ENCODE assay signal across 8 cellular contexts in genomic region chr11:86245369-86246292, GRCh38. TPM values are rescaled to one million over a fixed set of nuclear protein-coding genes. Genes with fewer than 3 reads are reported as not detected.
DNase-seq lines count a peak whose midpoint lies in the region; ATAC-seq and TF ChIP-seq lines count a peak whose summit lies in the region.

No MANE protein-coding gene starts in this region.

- DNase-seq in NCI-H2081 (lab: John Stamatoyannopoulos, UW) (peak; percentile 38 to 75), NCI-H2081 treated with DMSO at 0.1 percent for 48 hours (lab: John Stamatoyannopoulos, UW) (no peak), T-helper 2 cell (peak in 3 of 5 experiments; percentile 8 to 56 (median 13)), ecto neural progenitor cell (ENCODE audit: low spot score) (peak; percentile 54), uterus (no peak)

- H3K27me3 ChIP-seq in mucosa of stomach (ENCODE audit: control insufficient read depth, insufficient read depth, low read length) (no peaks in the 10 kb centered on the region), uterus (no peaks in the 10 kb centered on the region)

- H3K4me3 ChIP-seq in mucosa of stomach (ENCODE audit: low read length) (peak overlapping the region; percentile 99), uterus (peak overlapping the region; percentile 74 to 84)

- H3K27ac ChIP-seq in uterus = peak overlapping the region; percentile 99 to 100

- intact Hi-C loops in uterus (cut with DNase I; ENCODE audit: low total_unique reads) = loop anchor here (10.0 kb wide), 1 partner anchor 181 kb away; the partner anchor contains the start of gene PICALM

- H3K36me3 ChIP-seq in mucosa of stomach (ENCODE audit: control insufficient read depth, insufficient read depth, low read length) (no peaks in the 10 kb centered on the region), uterus (no peaks in the 10 kb centered on the region)

- no peak for TF ChIP-seq CTCF in uterus (IDR thresholded peaks at IDR 0.05)

- no peaks in the 10 kb centered on the region for H3K9me3 ChIP-seq in mucosa of stomach (ENCODE audit: control insufficient read depth, low read length)
- no peaks in the 10 kb centered on the region for H3K9me3 ChIP-seq in uterus

- H3K9ac ChIP-seq in mucosa of stomach (ENCODE audit: low read length) = peak overlapping the region; percentile 98

- H3K4me1 ChIP-seq in mucosa of stomach (ENCODE audit: control insufficient read depth, insufficient read depth, low read length) (peaks cover 23% of the 10 kb centered on the region), uterus (peaks cover 0 to 6% of the 10 kb centered on the region in 2 donors)

- TF ChIP-seq POLR2A in uterus (IDR thresholded peaks at IDR 0.05) = no peak

- peak; percentile 7 for ATAC-seq in HG03342 (IDR thresholded peaks at IDR 0.05; ENCODE audit: unreplicated experiment)
- ATAC-seq in GM21360 (IDR thresholded peaks at IDR 0.05; ENCODE audit: unreplicated experiment) = no peak

RNA-seq across cellular contexts. Expression of gene EED, which starts 1.1 kb away (rescaled TPM):
- 10 to 100 TPM; 16.4 to 53.8 (median 31.3) TPM for total RNA-seq in uterus

RNA-seq across cellular contexts. Expression of gene HIKESHI, which starts 56.4 kb away (rescaled TPM):
- 10 to 100 TPM; 42.0 to 75.9 (median 53.2) TPM for total RNA-seq in uterus

Comparison
In these comparisons a context has a peak if more than half of its experiments do, and no peak if none do; other contexts are left out.
1. DNase-seq: peak in NCI-H2081 (2 of 2), T-helper 2 cell (3 of 5) and ecto neural progenitor cell (single experiment); none in NCI-H2081 treated with DMSO at 0.1 percent for 48 hours (single experiment) and uterus (0 of 2).